8 cellular contexts compared by ENCODE assay signal in the genomic region with DNA sequence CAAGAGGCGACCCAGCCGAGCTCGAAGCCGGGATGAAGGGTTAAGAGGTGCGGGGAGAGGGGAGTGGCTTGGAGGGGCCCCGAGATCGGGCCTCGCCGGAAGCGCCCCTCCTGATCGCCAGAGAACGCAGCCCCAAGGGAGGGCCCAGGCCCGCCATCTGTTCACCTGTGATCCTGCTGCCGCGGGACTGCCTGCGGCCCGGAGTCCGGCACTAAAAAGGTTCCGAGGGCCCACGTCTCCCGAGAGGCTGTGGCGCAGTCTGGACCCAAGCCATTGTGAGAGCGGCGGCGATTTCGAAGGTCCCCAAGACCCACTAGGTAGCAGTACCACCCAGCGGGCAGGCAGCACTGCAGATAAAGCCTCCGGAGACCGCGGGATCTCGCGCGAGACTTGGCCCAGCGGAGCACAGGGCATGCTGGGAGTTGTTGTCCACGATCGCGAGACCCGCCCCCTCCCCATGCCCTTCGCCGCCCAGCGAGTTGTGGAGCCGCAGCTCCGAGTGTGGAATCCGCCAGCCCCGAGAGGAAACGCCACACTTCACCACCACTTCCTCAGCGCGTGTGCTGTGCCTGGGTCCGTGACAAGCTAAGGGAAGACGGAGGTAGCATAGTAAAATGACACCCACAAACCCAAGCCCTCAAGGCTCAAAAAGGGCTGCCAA. TPM values are rescaled to one million over a fixed set of nuclear protein-coding genes. Genes with fewer than 3 reads are reported as not detected.
A peak's percentile ranks its signal among the peaks of the same experiment; 100 is the strongest.
DNase-seq lines count a peak whose midpoint lies in the region; ATAC-seq, FAIRE-seq and TF ChIP-seq lines count a peak whose summit lies in the region.

A gene with protein sequence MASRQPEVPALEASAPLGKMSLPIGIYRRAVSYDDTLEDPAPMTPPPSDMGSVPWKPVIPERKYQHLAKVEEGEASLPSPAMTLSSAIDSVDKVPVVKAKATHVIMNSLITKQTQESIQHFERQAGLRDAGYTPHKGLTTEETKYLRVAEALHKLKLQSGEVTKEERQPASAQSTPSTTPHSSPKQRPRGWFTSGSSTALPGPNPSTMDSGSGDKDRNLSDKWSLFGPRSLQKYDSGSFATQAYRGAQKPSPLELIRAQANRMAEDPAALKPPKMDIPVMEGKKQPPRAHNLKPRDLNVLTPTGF (minus strand): TSS at position 328 of the 661 bp plus-strand sequence. CDS start 2,256 bp downstream, outside the sequence.

- peak within 1 kb of the TSS; percentile 99 for H4K5ac ChIP-seq in H1 (ENCODE audit: insufficient read length, low read depth, low read length)

- H3K9me3 Mint-ChIP-seq in Caco-2 (ENCODE audit: unreplicated experiment): no peaks in the 10 kb centered on the region

- peak; percentile 93 to 98 for TF ChIP-seq POLR2A in H1 (IDR thresholded peaks at IDR 0.05; ENCODE audit: control extremely low read depth in 1 of 2, low read depth in 2 of 2, low read length in 2 of 2)

- H3K4me3 ChIP-seq in Caco-2 (ENCODE audit: low read depth, low read length) (peak within 1 kb of the TSS; percentile 82), H1 (ENCODE audit: extremely low read depth in 1 of 4, insufficient read depth in 2 of 4, low read depth in 3 of 4, low read length in 4 of 4) (peak within 1 kb of the TSS; percentile 79 to 95 (median 92)), mesenchymal stem cell (ENCODE audit: insufficient read depth in 1 of 2, low read depth in 1 of 2, low read length in 2 of 2) (peak within 1 kb of the TSS; percentile 89 to 97)

- 0 out of 4 replicates have a peak, but pooled peaks of 1 of the 2 experiments have one; percentile 1 for TF ChIP-seq RAD21 in H1 (IDR thresholded peaks at IDR 0.05 in 1 of 2, conservative IDR thresholded peaks at IDR 0.05 in 1 of 2; ENCODE audit: low read depth in 2 of 2, low read length in 2 of 2)

- H3K56ac ChIP-seq in H1 (replicated peaks; ENCODE audit: insufficient read length, low read depth, low read length): peak within 1 kb of the TSS; percentile 92

- DNase-seq in Caco-2: peak; percentile 94 to 96
- DNase-seq in HT1080 (ENCODE audit: low read depth): peak; percentile 86
- peak; percentile 90 for DNase-seq in NOMO-1 (lab: John Stamatoyannopoulos, UW; ENCODE audit: unreplicated experiment in 2 of 2)
- DNase-seq in activated CD8-positive, alpha-beta memory T cell treated with anti-CD3 and anti-CD28 coated beads for 4 hours (ENCODE audit: low read depth in 2 of 2): peak; percentile 88 to 89
- peak in 1 of 2 experiments; percentile 90 for DNase-seq in H1 (ENCODE audit: low read depth in 1 of 2, low spot score in 2 of 2)
- peak; percentile 92 for DNase-seq in mesenchymal stem cell
- DNase-seq in stimulated activated CD8-positive, alpha-beta memory T cell treated with anti-CD3 and anti-CD28 coated beads, Interleukin-12 subunit alpha, Interleukin-12 subunit beta, amount 100 ng/mL, for 4 hours (ENCODE audit: low read depth): peak; percentile 86

- CTCF ChIA-PET in Caco-2 (lab: Charles Lee): interaction anchor here (0.6 to 1.8 kb wide), 2 partner anchors 211 to 632 kb away, joined by 3 to 16 read pairs; no protein-coding TSS in a partner anchor
- CTCF ChIA-PET in H1 (lab: Charles Lee; ENCODE audit: partially characterized antibody): interaction anchor here (1.1 to 2.0 kb wide), 2 partner anchors 14 to 45 kb away, joined by 3 to 9 read pairs; no protein-coding TSS in a partner anchor

- peak within 1 kb of the TSS; percentile 88 for H3K27ac ChIP-seq in H1 (ENCODE audit: low read depth, low read length)
- peak within 1 kb of the TSS; percentile 27 for H3K27ac ChIP-seq in mesenchymal stem cell (ENCODE audit: low read length, poor library complexity, severe bottlenecking)

- no peaks in the 10 kb centered on the region for H3K4me1 Mint-ChIP-seq in Caco-2 (ENCODE audit: low read depth, unreplicated experiment)

- peaks cover 2% of the 10 kb centered on the region for H3K27me3 Mint-ChIP-seq in Caco-2 (ENCODE audit: insufficient read depth, unreplicated experiment)

- no peak within 1 kb of the TSS for H4K91ac ChIP-seq in H1 (replicated peaks; ENCODE audit: insufficient read length, low read length)
- no peak within 1 kb of the TSS for H4K91ac ChIP-seq in mesenchymal stem cell (ENCODE audit: low read length)

- H3K14ac ChIP-seq in H1 (ENCODE audit: insufficient read length) (no peak within 1 kb of the TSS), mesenchymal stem cell (ENCODE audit: low read length in 2 of 2) (peak within 1 kb of the TSS; percentile 62 to 89)

- H2BK5ac ChIP-seq in H1 (ENCODE audit: low read depth, low read length) (peak within 1 kb of the TSS; percentile 81), mesenchymal stem cell (ENCODE audit: low read depth, low read length, poor library complexity, severe bottlenecking) (no peak within 1 kb of the TSS)

- peak within 1 kb of the TSS; percentile 95 for H3K4me3 Mint-ChIP-seq in Caco-2 (ENCODE audit: unreplicated experiment)

- H3K4ac ChIP-seq in H1 (replicated peaks; ENCODE audit: insufficient read length, low read depth, low read length) (peak within 1 kb of the TSS; percentile 78), mesenchymal stem cell (ENCODE audit: low read depth in 1 of 2, low read length in 2 of 2) (peak within 1 kb of the TSS; percentile 51 to 66)

- H4K20me1 ChIP-seq in H1 (replicated peaks in 1 of 2; ENCODE audit: control insufficient read depth in 1 of 2, insufficient read depth in 2 of 2, low read length in 2 of 2): peaks cover 0 to 6% of the 10 kb centered on the region in 2 experiments

- 1% methylated on average over 48 of the region's 50 CpGs; no CpG with 5 or more reads in 1 of the 2 experiments for WGBS in H1 (ENCODE audit: extremely low coverage in 1 of 2, insufficient coverage in 1 of 2, insufficient read length in 1 of 2, insufficient replicate concordance in 2 of 2, low coverage in 1 of 2, low lambda C conversion rate in 2 of 2, missing lambda C conversion rate in 1 of 2), 2 experiments
- WGBS in mesenchymal stem cell: under 1% methylated on average over 46 of the region's 50 CpGs

- H2BK20ac ChIP-seq in H1 (ENCODE audit: low read length): no peak within 1 kb of the TSS

- FAIRE-seq in H1 (lab: Jason Lieb, UNC): no peak

- H3K9me3 ChIP-seq in Caco-2 (no peaks in the 10 kb centered on the region), H1 (ENCODE audit: insufficient read depth in 2 of 2, low read depth in 1 of 2, low read length in 1 of 2) (no peaks in the 10 kb centered on the region), mesenchymal stem cell (ENCODE audit: control insufficient read depth, low read length) (no peaks in the 10 kb centered on the region)

- H3K79me1 ChIP-seq in H1 (ENCODE audit: low read depth, low read length): peaks cover 5% of the 10 kb centered on the region; the same call in 1 of the 2 replicates
- peaks cover 9% of the 10 kb centered on the region for H3K79me1 ChIP-seq in mesenchymal stem cell (replicated peaks; ENCODE audit: low read length, poor library complexity, severe bottlenecking)

- no peak within 1 kb of the TSS for H3K23ac ChIP-seq in H1 (ENCODE audit: insufficient read length)
- H3K23ac ChIP-seq in mesenchymal stem cell (ENCODE audit: low read length in 2 of 2): peak within 1 kb of the TSS in 1 of 2 experiments; percentile 67

- H3K4me2 ChIP-seq in H1 (ENCODE audit: insufficient read depth in 1 of 2, low read depth in 2 of 2, low read length in 2 of 2): peak within 1 kb of the TSS; percentile 68 to 79
- H3K4me2 ChIP-seq in mesenchymal stem cell (ENCODE audit: low read length, poor library complexity, severe bottlenecking): peak within 1 kb of the TSS; percentile 78

- H3K27me3 ChIP-seq in Caco-2 (replicated peaks; ENCODE audit: control insufficient read depth, insufficient read depth, low read length) (no peaks in the 10 kb centered on the region), H1 (replicated peaks in 1 of 4; ENCODE audit: control insufficient read depth in 3 of 4, extremely low read depth in 1 of 4, insufficient read depth in 3 of 4, low read length in 3 of 4) (peaks cover 7 to 36% (median 29%) of the 10 kb centered on the region in 4 experiments), mesenchymal stem cell (ENCODE audit: control insufficient read depth in 1 of 2, insufficient read depth in 1 of 2, low read length in 2 of 2) (no peaks in the 10 kb centered on the region)

- H2BK15ac ChIP-seq in H1 (ENCODE audit: low read length): no peak within 1 kb of the TSS; the same call in 1 of the 2 replicates
- no peak within 1 kb of the TSS for H2BK15ac ChIP-seq in mesenchymal stem cell (ENCODE audit: low read depth, poor library complexity, severe bottlenecking)

- peaks cover 33% of the 10 kb centered on the region for H3K36me3 Mint-ChIP-seq in Caco-2 (ENCODE audit: insufficient read depth, unreplicated experiment)

- H3K9ac ChIP-seq in H1 (replicated peaks in 1 of 4; ENCODE audit: extremely low read depth in 1 of 4, low read depth in 3 of 4, low read length in 3 of 4) (peak within 1 kb of the TSS; percentile 51 to 95 (median 82)), mesenchymal stem cell (ENCODE audit: low read length) (peak within 1 kb of the TSS; percentile 95)

- peak within 1 kb of the TSS; percentile 75; the same call in 1 of the 2 replicates for H2AFZ ChIP-seq in H1 (ENCODE audit: low read length)
- peak within 1 kb of the TSS; percentile 91 for H2AFZ ChIP-seq in mesenchymal stem cell (ENCODE audit: low read depth, low read length)

- H2AK5ac ChIP-seq in H1 (ENCODE audit: low read depth, low read length) (no peak within 1 kb of the TSS), mesenchymal stem cell (ENCODE audit: low read length, severe bottlenecking) (no peak within 1 kb of the TSS)

- H4K8ac ChIP-seq in H1 (ENCODE audit: extremely low read depth, insufficient read depth, low read length) (peak within 1 kb of the TSS; percentile 96), mesenchymal stem cell (ENCODE audit: low read length) (peak within 1 kb of the TSS; percentile 84)

- H3K23me2 ChIP-seq in H1 (ENCODE audit: low read depth, low read length): peaks cover 19% of the 10 kb centered on the region

- BruUV-seq in Caco-2 (replicated peaks; lab: Mats Ljungman, UMichigan): no TSS peak

- peak; percentile 75 for ATAC-seq in GM21360 (IDR thresholded peaks at IDR 0.05; ENCODE audit: unreplicated experiment)

- intact Hi-C loops in Caco-2 (cut with micrococcal nuclease; ENCODE audit: unreplicated experiment): loop anchor here (1.0 kb wide), 1 partner anchor 28 kb away; no protein-coding TSS in a partner anchor

- TF ChIP-seq CTCF in Caco-2 (IDR thresholded peaks at IDR 0.05; ENCODE audit: insufficient read depth in 1 of 2, low read depth in 1 of 2, low read length in 1 of 2, severe bottlenecking in 1 of 2, unreplicated experiment in 1 of 2) (peak in 1 of 2 experiments; percentile 46), H1 (IDR thresholded peaks at IDR 0.05; ENCODE audit: control extremely low read depth in 1 of 3, insufficient read depth in 1 of 3, low read depth in 1 of 3, low read length in 3 of 3) (peak in 1 of 3 experiments; percentile 5; a peak in 2 of 4 replicates)

- peaks cover 5 to 32% of the 10 kb centered on the region in 2 experiments; a peak in 3 of 4 replicates for H3K79me2 ChIP-seq in H1 (ENCODE audit: control insufficient read depth in 1 of 2, insufficient read depth in 2 of 2, low read length in 2 of 2)

- peak within 1 kb of the TSS; percentile 93 for H3K27ac Mint-ChIP-seq in Caco-2 (ENCODE audit: unreplicated experiment)

- no peak for TF ChIP-seq EP300 in H1 (IDR thresholded peaks at IDR 0.05; ENCODE audit: borderline replicate concordance in 1 of 2, low read depth in 2 of 2, low read length in 2 of 2)

- POLR2A ChIA-PET in Caco-2 (lab: Charles Lee): interaction anchor here (0.8 to 1.4 kb wide), 4 partner anchors 9 to 86 kb away, joined by 3 to 6 read pairs (median 5); a partner anchor contains a TSS
- POLR2A ChIA-PET in H1 (lab: Charles Lee; ENCODE audit: partially characterized antibody): interaction anchor here (0.7 to 3.6 kb wide), 19 partner anchors 9 to 217 kb away, joined by 3 to 30 read pairs (median 3); a partner anchor contains a TSS

- H2BK120ac ChIP-seq in H1 (replicated peaks; ENCODE audit: low read depth, low read length) (no peak within 1 kb of the TSS), mesenchymal stem cell (ENCODE audit: low read depth, low read length) (no peak within 1 kb of the TSS)

- H2BK12ac ChIP-seq in H1 (ENCODE audit: low read depth, low read length) (no peak within 1 kb of the TSS), mesenchymal stem cell (ENCODE audit: low read length in 2 of 2) (peak within 1 kb of the TSS in 1 of 2 experiments; percentile 18)

- no peaks in the 10 kb centered on the region; the same call in 1 of the 2 replicates for H3K36me3 ChIP-seq in Caco-2 (ENCODE audit: control insufficient read depth, insufficient read depth, low read length)
- H3K36me3 ChIP-seq in H1 (ENCODE audit: control insufficient read depth in 2 of 4, insufficient read depth in 4 of 4, low read length in 3 of 4): peaks cover 0 to 22% (median under 1%) of the 10 kb centered on the region in 4 experiments; a peak in 3 of 8 replicates
- H3K36me3 ChIP-seq in mesenchymal stem cell (ENCODE audit: control insufficient read depth in 1 of 2, insufficient read depth in 2 of 2, low read depth in 1 of 2, low read length in 2 of 2): peaks cover 15 to 19% of the 10 kb centered on the region in 2 experiments

- H3K18ac ChIP-seq in H1 (ENCODE audit: extremely low read depth, low read length): peak within 1 kb of the TSS; percentile 98
- H3K18ac ChIP-seq in mesenchymal stem cell (ENCODE audit: low read depth in 1 of 2, low read length in 2 of 2): peak within 1 kb of the TSS; percentile 82 to 89

- H3K4me1 ChIP-seq in Caco-2 (no peaks in the 10 kb centered on the region; the same call in 1 of the 2 replicates), H1 (replicated peaks in 1 of 4; ENCODE audit: control insufficient read depth in 3 of 4, insufficient read depth in 4 of 4, low read length in 3 of 4) (peaks cover 0 to 5% (median 3%) of the 10 kb centered on the region in 4 experiments; a peak in 4 of 7 replicates), mesenchymal stem cell (ENCODE audit: control insufficient read depth, insufficient read depth, low read depth, low read length) (peaks cover 17% of the 10 kb centered on the region)

RNA-seq across cellular contexts. Expression of the gene that starts here (rescaled TPM):
- 119 and 123 TPM in 2 replicates for total RNA-seq in Caco-2 (2022)
- 51.3 and 68.3 TPM in 2 replicates for total RNA-seq in HT1080 (2014; rRNA removed; shearing (Covaris generic))
- polyA plus RNA-seq in HT1080 (2015; cell fraction: cytosol; rRNA removed): 91.9 and 102 TPM in 2 replicates
- polyA plus RNA-seq in HT1080 (2015; cell fraction: nucleus; rRNA removed): 41.8 and 42.5 TPM in 2 replicates
- total RNA-seq in H1 (2021; fragmentation: NEBNext Ultra II Directional; extraction: Animal tissue kit (Norgen Biotek cat#: 25700)): 88.0 and 96.4 TPM in 2 replicates
- 86.4 and 107 TPM in 2 replicates for polyA plus RNA-seq in H1 (2011; rRNA removed)
- 103 TPM for polyA plus RNA-seq in H1 (2011; cell fraction: cytosol; rRNA removed)
- 111 TPM for polyA plus RNA-seq in H1 (2011; cell fraction: nucleus; rRNA removed)
- polyA plus RNA-seq in H1 (2012, experiment 1 of 2): 58.2 to 80.3 TPM (median 65.6 TPM) in 4 replicates
- 68.2 TPM for polyA plus RNA-seq in H1 (2012, experiment 2 of 2)
- polyA plus RNA-seq in H1 (2013, experiment 1 of 2): 67.5 TPM
- 68.6 TPM for polyA plus RNA-seq in H1 (2013, experiment 2 of 2)
- polyA minus RNA-seq in H1 (2011; rRNA and poly(A)+ RNA removed): 133 and 136 TPM in 2 replicates
- polyA minus RNA-seq in H1 (2011; cell fraction: cytosol; rRNA and poly(A)+ RNA removed): 74.5 TPM
- 85.7 TPM for polyA minus RNA-seq in H1 (2011; cell fraction: nucleus; rRNA and poly(A)+ RNA removed)
- polyA plus RNA-seq in mesenchymal stem cell (2013, experiment 1 of 2): 91.6 TPM
- polyA plus RNA-seq in mesenchymal stem cell (2013, experiment 2 of 2): 88.4 TPM
